Comparison of ENCODE assay signal across 8 cellular contexts in genomic region chr11:59560702-59561469, GRCh38. TPM values are rescaled to one million over a fixed set of nuclear protein-coding genes. Genes with fewer than 3 reads are reported as not detected.
A peak's percentile ranks its signal among the peaks of the same experiment; 100 is the strongest.
DNase-seq lines count a peak whose midpoint lies in the region; ATAC-seq, FAIRE-seq and TF ChIP-seq lines count a peak whose summit lies in the region.

No MANE protein-coding gene starts in this region.

- H3K27me3 Mint-ChIP-seq in activated CD4-positive, alpha-beta T cell treated with anti-CD3 and anti-CD28 coated beads, Interleukin-2, amount 10 ng/mL, durations not matched to agents 24 days and 14 days = peaks cover 6% of the 10 kb centered on the region

- no TSS peak for BruUV-seq in HepG2 (replicated peaks; lab: Mats Ljungman, UMichigan)

- intact Hi-C loops in activated CD4-positive, alpha-beta T cell treated with anti-CD3 and anti-CD28 coated beads, Interleukin-2, amount 10 ng/mL, durations not matched to agents 24 days and 14 days (cut with micrococcal nuclease) = loop anchor here (1.0 kb wide), 1 partner anchor 11 kb away; no protein-coding TSS in a partner anchor
- intact Hi-C loops in HepG2 (cut with micrococcal nuclease; ENCODE audit: unreplicated experiment) = loop anchor here (1.0 kb wide), 1 partner anchor 11 kb away; no protein-coding TSS in a partner anchor

- peak overlapping the region; percentile 94 for H3K4me3 ChIP-seq in AG04449 (ENCODE audit: low read depth, low read length)
- peak overlapping the region; percentile 86 to 96 (median 92) for H3K4me3 ChIP-seq in HepG2 (replicated peaks in 1 of 3; ENCODE audit: insufficient read depth in 1 of 3, low read depth in 2 of 3, low read length in 3 of 3)

- WGBS in HepG2 (ENCODE audit: low lambda C conversion rate) = 4% methylated on average over 10 of the region's 39 CpGs

- H3K36me3 Mint-ChIP-seq in activated CD4-positive, alpha-beta T cell treated with anti-CD3 and anti-CD28 coated beads, Interleukin-2, amount 10 ng/mL, durations not matched to agents 24 days and 14 days (ENCODE audit: low read depth) = peaks cover 2% of the 10 kb centered on the region

- no peaks in the 10 kb centered on the region for H3K36me3 ChIP-seq in HepG2 (replicated peaks in 1 of 2; ENCODE audit: control insufficient read depth in 1 of 2, insufficient read depth in 2 of 2, low read length in 2 of 2)

- TF ChIP-seq EP300 in HepG2 (IDR thresholded peaks at IDR 0.05; ENCODE audit: low read depth in 2 of 2, low read length in 2 of 2) (no peak), HepG2 (CRISPR knock-in tag; IDR thresholded peaks at IDR 0.05; ENCODE audit: borderline replicate concordance) (no peak)

- H3K27me3 ChIP-seq in HepG2 (ENCODE audit: control insufficient read depth in 1 of 2, insufficient read depth in 2 of 2, low read length in 2 of 2) = no peaks in the 10 kb centered on the region; a peak in 1 of 5 replicates

- no peak for FAIRE-seq in HepG2 (lab: Jason Lieb, UNC)

- peaks cover 47% of the 10 kb centered on the region for H3K4me1 ChIP-seq in HepG2 (ENCODE audit: insufficient read depth, low read length)

- peak overlapping the region; percentile 89 for H3K4me3 Mint-ChIP-seq in activated CD4-positive, alpha-beta T cell treated with anti-CD3 and anti-CD28 coated beads, Interleukin-2, amount 10 ng/mL, durations not matched to agents 24 days and 14 days

- TF ChIP-seq CTCF in AG04449 (IDR thresholded peaks at IDR 0.05; ENCODE audit: insufficient read depth, low read length, missing control alignments) (no peak), HepG2 (CRISPR knock-in tag; IDR thresholded peaks at IDR 0.05) (no peak)

- in situ Hi-C loops in GM18951 (cut with MboI; ENCODE audit: low sequenced_read_pairs, unreplicated experiment) (no loop called here), HepG2 (cut with HindIII; ENCODE audit: extremely low pct_ligation_motif_present, low pct_unique_long_range_greater_than_20kb) (no loop called here)

- peak overlapping the region; percentile 48 for H3K27ac ChIP-seq in HepG2 (ENCODE audit: extremely low read length, insufficient read depth, low read length)

- POLR2A ChIA-PET in AG04449 (lab: Yijun Ruan, JAX) = interaction anchor here (1.2 to 1.5 kb wide), 2 partner anchors 9 to 108 kb away, joined by 4 read pairs; partner anchors contain the start of gene PATL1
- POLR2A ChIA-PET in HepG2 (lab: Yijun Ruan, JAX) = interaction anchor here (1.2 to 1.7 kb wide), 3 partner anchors 11 to 108 kb away, joined by 4 to 8 read pairs (median 6); partner anchors contain the start of genes OSBP and PATL1

- ATAC-seq in HG03196 (IDR thresholded peaks at IDR 0.05; ENCODE audit: unreplicated experiment) (peak; percentile 43), HepG2 (peak; percentile 42)

- peak overlapping the region; percentile 72 for H3K9ac ChIP-seq in HepG2 (ENCODE audit: insufficient read depth, low read depth, low read length)

- no peak for TF ChIP-seq RAD21 in HepG2 (CRISPR knock-in tag; IDR thresholded peaks at IDR 0.05)

- H4K20me1 ChIP-seq in HepG2 (ENCODE audit: insufficient read depth, low read length) = no peaks in the 10 kb centered on the region

- H3K4me1 Mint-ChIP-seq in activated CD4-positive, alpha-beta T cell treated with anti-CD3 and anti-CD28 coated beads, Interleukin-2, amount 10 ng/mL, durations not matched to agents 24 days and 14 days = peaks cover 46% of the 10 kb centered on the region

- DNase-seq in AG04449 (ENCODE audit: low read depth, low spot score) (no peak), NCI-H510A treated with DMSO at 0.1 percent for 48 hours (lab: John Stamatoyannopoulos, UW) (peak; percentile 83), dedifferentiated amniotic fluid mesenchymal stem cell (ENCODE audit: extremely low spot score) (peak; percentile 81), HepG2 (ENCODE audit: low spot score) (peak; percentile 77)
- DNase-seq in activated CD4-positive, alpha-beta T cell treated with anti-CD3 and anti-CD28 coated beads, Interleukin-2, amount 10 ng/mL, durations not matched to agents 24 days and 14 days = peak; percentile 90
- DNase-seq in stimulated activated CD4-positive, alpha-beta T cell treated with anti-CD3 and anti-CD28 coated beads, Interleukin-2, amount 100 ng/mL, for 4 hours (ENCODE audit: low read depth) = peak; percentile 83

- no peaks in the 10 kb centered on the region for H3K9me3 Mint-ChIP-seq in activated CD4-positive, alpha-beta T cell treated with anti-CD3 and anti-CD28 coated beads, Interleukin-2, amount 10 ng/mL, durations not matched to agents 24 days and 14 days

- H2AFZ ChIP-seq in HepG2 (ENCODE audit: low read length) = peak overlapping the region; percentile 56

- H3K4me2 ChIP-seq in HepG2 (ENCODE audit: low read depth, low read length) = peak overlapping the region; percentile 81

- peak overlapping the region; percentile 96 for H3K27ac Mint-ChIP-seq in activated CD4-positive, alpha-beta T cell treated with anti-CD3 and anti-CD28 coated beads, Interleukin-2, amount 10 ng/mL, durations not matched to agents 24 days and 14 days

- H3K79me2 ChIP-seq in HepG2 (ENCODE audit: insufficient read depth, low read length) = no peaks in the 10 kb centered on the region

- H3K9me3 ChIP-seq in HepG2 (ENCODE audit: low read length) = no peaks in the 10 kb centered on the region

- peak; percentile 49 for TF ChIP-seq POLR2A in GM18951 (IDR thresholded peaks at IDR 0.05; ENCODE audit: extremely low read depth, insufficient read depth, insufficient read length)
- no peak for TF ChIP-seq POLR2A in HepG2 (IDR thresholded peaks at IDR 0.05; ENCODE audit: insufficient read depth in 1 of 2, low read depth in 2 of 2, low read length in 2 of 2)

- CTCF ChIA-PET in AG04449 (lab: Yijun Ruan, JAX) = interaction anchor here (0.7 to 1.0 kb wide), 2 partner anchors 119 to 358 kb away, joined by 4 read pairs; no protein-coding TSS in a partner anchor
- CTCF ChIA-PET in HepG2 (lab: Yijun Ruan, JAX; ENCODE audit: low intra/inter-chr PET ratio, low total read pairs) = no interaction called here

RNA-seq across cellular contexts. Expression of gene OR4D9, which starts 49.5 kb away (rescaled TPM):
- total RNA-seq in activated CD4-positive, alpha-beta T cell treated with anti-CD3 and anti-CD28 coated beads, Interleukin-2, amount 10 ng/mL, durations not matched to agents 24 days and 14 days = not detected in 2 replicates
- total RNA-seq in HepG2 (2016; rRNA removed; fragmentation: Illumina TruSeq; extraction: Trizol) = not detected in 2 replicates
- total RNA-seq in HepG2 (2016; cell fraction: cytosol; rRNA removed; fragmentation: Illumina TruSeq; extraction: Trizol; ENCODE audit: low read depth) = not detected in 2 replicates
- total RNA-seq in HepG2 (2016; cell fraction: insoluble cytoplasmic fraction; rRNA removed; fragmentation: Illumina TruSeq; extraction: Trizol) = not detected in 2 replicates
- not detected in 2 replicates for total RNA-seq in HepG2 (2016; cell fraction: membrane; rRNA removed; fragmentation: Illumina TruSeq; extraction: Trizol)
- not detected in 2 replicates for total RNA-seq in HepG2 (2016; cell fraction: nucleus; rRNA removed; fragmentation: Illumina TruSeq; extraction: Trizol)
- polyA plus RNA-seq in HepG2 (2011; rRNA removed) = not detected in 2 replicates
- polyA plus RNA-seq in HepG2 (2011; cell fraction: cytosol; rRNA removed) = not detected in 2 replicates
- polyA plus RNA-seq in HepG2 (2011; cell fraction: nucleus; rRNA removed) = not detected in 2 replicates
- polyA plus RNA-seq in HepG2 (2012) = not detected in 2 replicates
- polyA plus RNA-seq in HepG2 (2016; cell fraction: cytosol; fragmentation: Illumina TruSeq; extraction: Trizol; ENCODE audit: low read depth) = not detected in 2 replicates
- polyA plus RNA-seq in HepG2 (2016; cell fraction: insoluble cytoplasmic fraction; fragmentation: Illumina TruSeq; extraction: Trizol; ENCODE audit: low read depth) = not detected in 2 replicates
- not detected in 2 replicates for polyA plus RNA-seq in HepG2 (2016; cell fraction: membrane; fragmentation: Illumina TruSeq; extraction: Trizol; ENCODE audit: low read depth)
- not detected in 2 replicates for polyA plus RNA-seq in HepG2 (2016; cell fraction: nucleus; fragmentation: Illumina TruSeq; extraction: Trizol; ENCODE audit: insufficient read depth, low read depth)
- polyA minus RNA-seq in HepG2 (2011; rRNA and poly(A)+ RNA removed; ENCODE audit: low replicate concordance) = not detected in 2 replicates
- polyA minus RNA-seq in HepG2 (2011; cell fraction: cytosol; rRNA and poly(A)+ RNA removed) = not detected in 2 replicates
- polyA minus RNA-seq in HepG2 (2011; cell fraction: nucleus; rRNA and poly(A)+ RNA removed) = not detected in 2 replicates

RNA-seq across cellular contexts. Expression of gene OSBP, which starts 54.7 kb away (rescaled TPM):
- 39.7 and 40.1 TPM in 2 replicates for total RNA-seq in activated CD4-positive, alpha-beta T cell treated with anti-CD3 and anti-CD28 coated beads, Interleukin-2, amount 10 ng/mL, durations not matched to agents 24 days and 14 days
- total RNA-seq in HepG2 (2016; rRNA removed; fragmentation: Illumina TruSeq; extraction: Trizol) = 13.5 and 23.0 TPM in 2 replicates
- total RNA-seq in HepG2 (2016; cell fraction: cytosol; rRNA removed; fragmentation: Illumina TruSeq; extraction: Trizol; ENCODE audit: low read depth) = 2.7 and 3.3 TPM in 2 replicates
- 12.8 and 21.9 TPM in 2 replicates for total RNA-seq in HepG2 (2016; cell fraction: insoluble cytoplasmic fraction; rRNA removed; fragmentation: Illumina TruSeq; extraction: Trizol)
- total RNA-seq in HepG2 (2016; cell fraction: membrane; rRNA removed; fragmentation: Illumina TruSeq; extraction: Trizol) = 9.1 and 9.5 TPM in 2 replicates
- 20.1 and 23.2 TPM in 2 replicates for total RNA-seq in HepG2 (2016; cell fraction: nucleus; rRNA removed; fragmentation: Illumina TruSeq; extraction: Trizol)
- polyA plus RNA-seq in HepG2 (2011; rRNA removed) = 12.1 and 12.5 TPM in 2 replicates
- polyA plus RNA-seq in HepG2 (2011; cell fraction: cytosol; rRNA removed) = 7.0 and 11.1 TPM in 2 replicates
- polyA plus RNA-seq in HepG2 (2011; cell fraction: nucleus; rRNA removed) = 12.1 and 14.0 TPM in 2 replicates
- 19.3 and 22.7 TPM in 2 replicates for polyA plus RNA-seq in HepG2 (2012)
- polyA plus RNA-seq in HepG2 (2016; cell fraction: cytosol; fragmentation: Illumina TruSeq; extraction: Trizol; ENCODE audit: low read depth) = 1.6 and 1.8 TPM in 2 replicates
- polyA plus RNA-seq in HepG2 (2016; cell fraction: insoluble cytoplasmic fraction; fragmentation: Illumina TruSeq; extraction: Trizol; ENCODE audit: low read depth) = 18.6 and 21.3 TPM in 2 replicates
- 3.9 and 4.6 TPM in 2 replicates for polyA plus RNA-seq in HepG2 (2016; cell fraction: membrane; fragmentation: Illumina TruSeq; extraction: Trizol; ENCODE audit: low read depth)
- polyA plus RNA-seq in HepG2 (2016; cell fraction: nucleus; fragmentation: Illumina TruSeq; extraction: Trizol; ENCODE audit: insufficient read depth, low read depth) = 22.7 and 22.9 TPM in 2 replicates
- 14.8 and 21.1 TPM in 2 replicates for polyA minus RNA-seq in HepG2 (2011; rRNA and poly(A)+ RNA removed; ENCODE audit: low replicate concordance)
- polyA minus RNA-seq in HepG2 (2011; cell fraction: cytosol; rRNA and poly(A)+ RNA removed) = 18.6 and 21.7 TPM in 2 replicates
- 26.3 and 27.6 TPM in 2 replicates for polyA minus RNA-seq in HepG2 (2011; cell fraction: nucleus; rRNA and poly(A)+ RNA removed)

RNA-seq across cellular contexts. Expression of gene OR4D11, which starts 57.5 kb away (rescaled TPM):
- total RNA-seq in activated CD4-positive, alpha-beta T cell treated with anti-CD3 and anti-CD28 coated beads, Interleukin-2, amount 10 ng/mL, durations not matched to agents 24 days and 14 days = not detected in 2 replicates
- not detected in 2 replicates for total RNA-seq in HepG2 (2016; rRNA removed; fragmentation: Illumina TruSeq; extraction: Trizol)
- not detected in 2 replicates for total RNA-seq in HepG2 (2016; cell fraction: cytosol; rRNA removed; fragmentation: Illumina TruSeq; extraction: Trizol; ENCODE audit: low read depth)
- not detected in 2 replicates for total RNA-seq in HepG2 (2016; cell fraction: insoluble cytoplasmic fraction; rRNA removed; fragmentation: Illumina TruSeq; extraction: Trizol)
- total RNA-seq in HepG2 (2016; cell fraction: membrane; rRNA removed; fragmentation: Illumina TruSeq; extraction: Trizol) = not detected in 2 replicates
- not detected in 2 replicates for total RNA-seq in HepG2 (2016; cell fraction: nucleus; rRNA removed; fragmentation: Illumina TruSeq; extraction: Trizol)
- not detected in 2 replicates for polyA plus RNA-seq in HepG2 (2011; rRNA removed)
- polyA plus RNA-seq in HepG2 (2011; cell fraction: cytosol; rRNA removed) = not detected in 2 replicates
- polyA plus RNA-seq in HepG2 (2011; cell fraction: nucleus; rRNA removed) = not detected in 2 replicates
- polyA plus RNA-seq in HepG2 (2012) = not detected in 2 replicates
- not detected in 2 replicates for polyA plus RNA-seq in HepG2 (2016; cell fraction: cytosol; fragmentation: Illumina TruSeq; extraction: Trizol; ENCODE audit: low read depth)
- polyA plus RNA-seq in HepG2 (2016; cell fraction: insoluble cytoplasmic fraction; fragmentation: Illumina TruSeq; extraction: Trizol; ENCODE audit: low read depth) = not detected in 2 replicates
- polyA plus RNA-seq in HepG2 (2016; cell fraction: membrane; fragmentation: Illumina TruSeq; extraction: Trizol; ENCODE audit: low read depth) = not detected in 2 replicates
- not detected in 2 replicates for polyA plus RNA-seq in HepG2 (2016; cell fraction: nucleus; fragmentation: Illumina TruSeq; extraction: Trizol; ENCODE audit: insufficient read depth, low read depth)
- polyA minus RNA-seq in HepG2 (2011; rRNA and poly(A)+ RNA removed; ENCODE audit: low replicate concordance) = not detected in 2 replicates
- polyA minus RNA-seq in HepG2 (2011; cell fraction: cytosol; rRNA and poly(A)+ RNA removed) = not detected in 2 replicates
- not detected in 2 replicates for polyA minus RNA-seq in HepG2 (2011; cell fraction: nucleus; rRNA and poly(A)+ RNA removed)
